ENCODE assay signal across 8 cellular contexts in the genomic region with DNA sequence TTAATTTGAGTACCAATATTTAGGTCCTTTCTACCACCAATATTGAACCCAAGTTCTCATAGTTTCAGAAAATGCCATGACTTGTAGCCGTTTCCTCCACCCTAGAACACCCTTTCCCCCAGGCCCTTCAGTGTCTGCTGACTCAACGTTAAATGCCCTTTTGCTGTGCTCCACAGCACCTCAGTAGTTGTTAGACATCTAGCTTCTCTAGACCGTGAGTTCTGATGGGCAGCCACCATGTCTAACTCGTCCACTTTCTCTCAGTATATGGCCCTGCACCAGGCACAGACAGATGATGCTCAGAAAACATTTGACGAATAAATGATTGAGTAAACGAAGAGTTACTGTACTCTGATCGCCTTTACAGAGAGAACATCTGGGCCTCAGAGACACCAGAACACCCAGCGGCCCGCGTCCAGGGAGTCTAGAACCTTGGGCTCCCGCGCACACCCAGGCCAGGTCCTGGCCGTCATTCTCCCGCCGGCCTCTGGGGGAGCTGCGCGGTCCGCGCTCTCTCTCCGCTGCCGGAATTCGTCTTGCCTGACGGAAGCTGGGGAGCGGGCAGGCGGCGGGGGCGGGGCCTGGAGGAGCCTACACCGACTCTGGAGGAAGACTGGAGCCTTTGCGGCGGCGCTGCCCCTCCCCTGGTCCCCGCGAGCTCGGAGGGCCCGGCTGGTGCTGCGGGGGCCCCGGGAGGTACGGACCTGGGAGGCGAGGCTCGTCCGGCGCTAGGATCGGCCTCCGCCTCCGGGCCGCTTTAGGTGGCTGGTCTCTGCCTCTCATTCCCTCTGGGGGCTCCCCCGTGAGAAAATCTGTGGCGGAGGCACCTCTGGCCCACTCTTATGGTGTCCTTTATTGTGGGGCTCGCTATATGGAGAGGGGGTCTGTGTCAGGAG. TPM values are rescaled to one million over a fixed set of nuclear protein-coding genes. Genes with fewer than 3 reads are reported as not detected.
DNase-seq lines count a peak whose midpoint lies in the region; ATAC-seq and TF ChIP-seq lines count a peak whose summit lies in the region.

Gene NKIRAS2, plus strand, starts transcription at position 582 of the 896 bp plus-strand sequence. CDS start 1,488 bp downstream, outside the sequence.

- peaks cover 40 to 54% of the 10 kb centered on the region in 2 donors for H3K4me1 ChIP-seq in duodenal mucosa (ENCODE audit: control insufficient read depth in 1 of 2, insufficient read depth in 2 of 2, low read length in 2 of 2)
- H3K4me1 ChIP-seq in lower lobe of right lung = peaks cover 61% of the 10 kb centered on the region

- H3K9me3 ChIP-seq in duodenal mucosa (ENCODE audit: control insufficient read depth in 1 of 2, low read length in 2 of 2) (no peaks in the 10 kb centered on the region), lower lobe of right lung (no peaks in the 10 kb centered on the region)

- intact Hi-C loops in activated CD4-positive, alpha-beta memory T cell treated with anti-CD3 and anti-CD28 coated beads for 36 hours (cut with micrococcal nuclease) = loop anchor here (2.0 to 10.0 kb wide), 3 partner anchors 93 to 165 kb away; partner anchors contain the start of genes DHX58, HCRT, KCNH4 and KLHL11
- intact Hi-C loops in lower lobe of right lung (cut with DNase I) = no loop called here

- no peaks in the 10 kb centered on the region for H3K27me3 Mint-ChIP-seq in activated CD4-positive, alpha-beta memory T cell treated with anti-CD3 and anti-CD28 coated beads for 36 hours

- CTCF ChIA-PET in activated CD4-positive, alpha-beta memory T cell treated with anti-CD3 and anti-CD28 coated beads for 36 hours (lab: Charles Lee) = interaction anchor here (0.6 to 13.7 kb wide), 24 partner anchors 10 to 293 kb away, joined by 3 to 211 read pairs (median 4); partner anchors contain the start of genes ACLY, CNP, DHX58 and KAT2A

- H3K36me3 Mint-ChIP-seq in activated CD4-positive, alpha-beta memory T cell treated with anti-CD3 and anti-CD28 coated beads for 36 hours = peaks cover 22% of the 10 kb centered on the region

- H3K27me3 ChIP-seq in duodenal mucosa (ENCODE audit: control insufficient read depth in 1 of 2, insufficient read depth in 2 of 2, low read length in 2 of 2) (no peaks in the 10 kb centered on the region), lower lobe of right lung (ENCODE audit: low read depth) (no peaks in the 10 kb centered on the region)

- DNase-seq in AG20443 (ENCODE audit: low spot score) (peak; percentile 96), GM19240 (ENCODE audit: insufficient read length, low spot score) (peak; percentile 84), NCI-H82 (lab: John Stamatoyannopoulos, UW) (peak; percentile 96), lower lobe of right lung (peak; percentile 98)
- peak; percentile 97 for DNase-seq in activated CD4-positive, alpha-beta memory T cell treated with anti-CD3 and anti-CD28 coated beads for 36 hours
- peak; percentile 81 to 90 (median 85) for DNase-seq in stimulated activated CD4-positive, alpha-beta T cell treated with anti-CD3 and anti-CD28 coated beads, TNF-alpha, amount 100 ng/mL, for 1 hour (ENCODE audit: low read depth in 3 of 3, low spot score in 1 of 3)

- peak; percentile 98 for TF ChIP-seq CTCF in lower lobe of right lung (IDR thresholded peaks at IDR 0.05)

- H3K9ac ChIP-seq in duodenal mucosa (ENCODE audit: low read depth in 1 of 2, low read length in 2 of 2) = peak within 1 kb of the TSS; percentile 83 to 97

- ATAC-seq in HG03571 (IDR thresholded peaks at IDR 0.05; ENCODE audit: unreplicated experiment) (peak; percentile 58), lower lobe of right lung (peak; percentile 83 to 92)

- H3K27ac ChIP-seq in duodenal mucosa (ENCODE audit: low read depth, low read length) (no peak within 1 kb of the TSS), lower lobe of right lung (peak within 1 kb of the TSS; percentile 87)

- H3K4me3 Mint-ChIP-seq in activated CD4-positive, alpha-beta memory T cell treated with anti-CD3 and anti-CD28 coated beads for 36 hours = peak within 1 kb of the TSS; percentile 96

- H3K36me3 ChIP-seq in duodenal mucosa (ENCODE audit: control insufficient read depth in 1 of 2, insufficient read depth in 2 of 2, low read length in 2 of 2) = peaks cover 5 to 23% of the 10 kb centered on the region in 2 donors
- peaks cover 31% of the 10 kb centered on the region for H3K36me3 ChIP-seq in lower lobe of right lung

- H3K4me1 Mint-ChIP-seq in activated CD4-positive, alpha-beta memory T cell treated with anti-CD3 and anti-CD28 coated beads for 36 hours (ENCODE audit: low read depth) = peaks cover 47% of the 10 kb centered on the region

- H3K9me3 Mint-ChIP-seq in activated CD4-positive, alpha-beta memory T cell treated with anti-CD3 and anti-CD28 coated beads for 36 hours = no peaks in the 10 kb centered on the region

- POLR2A ChIA-PET in activated CD4-positive, alpha-beta memory T cell treated with anti-CD3 and anti-CD28 coated beads for 36 hours (lab: Charles Lee) = interaction anchor here (0.6 to 3.5 kb wide), 5 partner anchors 16 to 101 kb away, joined by 3 to 13 read pairs (median 3); partner anchors contain the start of gene KAT2A

- peak within 1 kb of the TSS; percentile 70 to 92 for H3K4me3 ChIP-seq in duodenal mucosa (ENCODE audit: low read depth in 1 of 2, low read length in 2 of 2)
- peak within 1 kb of the TSS; percentile 92 for H3K4me3 ChIP-seq in lower lobe of right lung

- H3K27ac Mint-ChIP-seq in activated CD4-positive, alpha-beta memory T cell treated with anti-CD3 and anti-CD28 coated beads for 36 hours = peak within 1 kb of the TSS; percentile 38

RNA-seq across cellular contexts. Expression of gene NKIRAS2, which starts in this region (rescaled TPM):
- total RNA-seq in activated CD4-positive, alpha-beta memory T cell treated with anti-CD3 and anti-CD28 coated beads for 36 hours = 10 to 100 TPM; 15.6 to 16.1 TPM
- 27.1 TPM for total RNA-seq in lower lobe of right lung
